Comparison of ENCODE assay signal across 8 cellular contexts in the genomic region with DNA sequence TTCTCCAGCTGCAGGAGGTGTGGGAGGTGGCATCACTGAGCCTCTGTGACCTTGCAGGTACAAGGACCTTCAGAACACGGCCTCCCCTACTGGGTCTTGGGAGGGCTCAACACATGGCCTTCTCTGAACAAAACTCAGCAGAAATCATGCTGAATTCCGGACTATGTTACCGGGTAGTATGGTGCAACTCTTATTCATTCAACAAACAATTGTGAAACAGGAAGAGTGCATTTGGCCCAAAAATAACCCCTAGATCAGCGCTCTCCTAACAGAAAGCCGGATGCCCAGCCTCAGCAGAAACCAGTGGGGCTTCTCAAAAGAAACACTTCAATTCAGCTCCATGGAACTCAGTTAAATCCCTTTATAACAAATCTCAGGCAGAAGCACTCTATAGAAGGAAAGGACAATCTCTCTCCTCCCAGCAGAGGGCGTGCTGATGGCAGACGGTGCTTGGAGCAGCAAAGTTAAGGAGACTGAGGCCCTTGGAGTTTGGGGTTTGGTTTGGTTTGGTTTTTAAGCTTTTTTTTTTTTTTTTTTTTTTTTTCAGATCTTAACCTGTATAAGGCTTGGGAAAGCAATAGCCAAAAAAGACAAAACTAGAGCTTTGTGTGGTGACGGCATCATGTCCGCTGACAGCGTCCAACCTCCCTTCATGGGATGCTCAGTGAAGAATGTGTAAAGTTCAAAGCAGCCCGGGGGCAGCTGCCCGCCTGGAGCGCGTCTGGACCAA.
DNase-seq lines count a peak whose midpoint lies in the region; ATAC-seq and TF ChIP-seq lines count a peak whose summit lies in the region.

No MANE protein-coding gene starts in this region.

- no peaks in the 10 kb centered on the region for H3K36me3 ChIP-seq in esophagus muscularis mucosa
- H3K36me3 ChIP-seq in smooth muscle cell (ENCODE audit: low read depth) = no peaks in the 10 kb centered on the region

- H3K9me3 ChIP-seq in esophagus muscularis mucosa = no peaks in the 10 kb centered on the region
- H3K9me3 ChIP-seq in smooth muscle cell (replicated peaks; ENCODE audit: low read depth) = no peaks in the 10 kb centered on the region

- no peaks in the 10 kb centered on the region for H3F3A ChIP-seq in smooth muscle cell (ENCODE audit: low read depth)

- H3K4me3 ChIP-seq in esophagus muscularis mucosa = no peak overlapping the region
- no peak overlapping the region for H3K4me3 ChIP-seq in smooth muscle cell

- H3K4me1 ChIP-seq in esophagus muscularis mucosa (no peaks in the 10 kb centered on the region), smooth muscle cell (ENCODE audit: low read depth) (no peaks in the 10 kb centered on the region)

- no peaks in the 10 kb centered on the region for H3K79me2 ChIP-seq in smooth muscle cell (ENCODE audit: low read depth)

- no peak for TF ChIP-seq EP300 in esophagus muscularis mucosa (IDR thresholded peaks at IDR 0.05)

- intact Hi-C loops in esophagus muscularis mucosa (cut with DNase I) = no loop called here

- no peaks in the 10 kb centered on the region for H4K20me1 ChIP-seq in smooth muscle cell (ENCODE audit: low read depth)

- WGBS in esophagus muscularis mucosa = 65% methylated on average over 11 of the region's 14 CpGs
- 73% methylated on average over 14 of the region's 14 CpGs for WGBS in smooth muscle cell (ENCODE audit: low lambda C conversion rate)

- no peak overlapping the region for H3K4me2 ChIP-seq in smooth muscle cell

- H3K9ac ChIP-seq in smooth muscle cell (ENCODE audit: low read depth) = no peak overlapping the region

- TF ChIP-seq CTCF in esophagus muscularis mucosa (IDR thresholded peaks at IDR 0.05) = peak in 2 of 3 experiments; percentile 11 to 41
- peak; percentile 47 for TF ChIP-seq CTCF in smooth muscle cell (IDR thresholded peaks at IDR 0.05; ENCODE audit: borderline replicate concordance, insufficient read depth, poor library complexity, severe bottlenecking)

- H3K27me3 ChIP-seq in esophagus muscularis mucosa = peaks cover 0 to 20% (median 0%) of the 10 kb centered on the region in 4 donors
- H3K27me3 ChIP-seq in smooth muscle cell (ENCODE audit: low read depth) = peaks cover 5% of the 10 kb centered on the region

- no peak overlapping the region for H3K27ac ChIP-seq in esophagus muscularis mucosa (replicated peaks in 1 of 4)
- no peak overlapping the region for H3K27ac ChIP-seq in smooth muscle cell (ENCODE audit: low read depth)

- H2AFZ ChIP-seq in smooth muscle cell (ENCODE audit: low read depth) = no peak overlapping the region

- ATAC-seq in HG02885 (IDR thresholded peaks at IDR 0.05; ENCODE audit: poor library complexity, unreplicated experiment) (peak; percentile 55), GM21529 (IDR thresholded peaks at IDR 0.05; ENCODE audit: unreplicated experiment) (no peak)

- peak; percentile 63 for DNase-seq in DMS53 (lab: John Stamatoyannopoulos, UW)
- DNase-seq in SHP77 treated with DMSO at 0.1 percent for 48 hours (lab: John Stamatoyannopoulos, UW) = peak; percentile 0
- peak; percentile 80 for DNase-seq in esophagus muscularis mucosa (ENCODE audit: extremely low spot score)
- DNase-seq in smooth muscle cell (lab: John Stamatoyannopoulos, UW; ENCODE audit: unreplicated experiment) = no peak
- DNase-seq in A172 (ENCODE audit: low spot score) = no peak
- DNase-seq in H4 (ENCODE audit: low spot score) = no peak

- no peak for TF ChIP-seq POLR2A in esophagus muscularis mucosa (IDR thresholded peaks at IDR 0.05; ENCODE audit: low read depth)

Comparison
In these comparisons a context has a peak if more than half of its experiments do, and no peak if none do; other contexts are left out.
1. DNase-seq: peak in DMS53 (single experiment), SHP77 treated with DMSO at 0.1 percent for 48 hours (single experiment) and esophagus muscularis mucosa (single experiment); none in smooth muscle cell (single experiment), A172 (single experiment) and H4 (single experiment).